ENCODE assay signal across 1 cellular context in the genomic region with DNA sequence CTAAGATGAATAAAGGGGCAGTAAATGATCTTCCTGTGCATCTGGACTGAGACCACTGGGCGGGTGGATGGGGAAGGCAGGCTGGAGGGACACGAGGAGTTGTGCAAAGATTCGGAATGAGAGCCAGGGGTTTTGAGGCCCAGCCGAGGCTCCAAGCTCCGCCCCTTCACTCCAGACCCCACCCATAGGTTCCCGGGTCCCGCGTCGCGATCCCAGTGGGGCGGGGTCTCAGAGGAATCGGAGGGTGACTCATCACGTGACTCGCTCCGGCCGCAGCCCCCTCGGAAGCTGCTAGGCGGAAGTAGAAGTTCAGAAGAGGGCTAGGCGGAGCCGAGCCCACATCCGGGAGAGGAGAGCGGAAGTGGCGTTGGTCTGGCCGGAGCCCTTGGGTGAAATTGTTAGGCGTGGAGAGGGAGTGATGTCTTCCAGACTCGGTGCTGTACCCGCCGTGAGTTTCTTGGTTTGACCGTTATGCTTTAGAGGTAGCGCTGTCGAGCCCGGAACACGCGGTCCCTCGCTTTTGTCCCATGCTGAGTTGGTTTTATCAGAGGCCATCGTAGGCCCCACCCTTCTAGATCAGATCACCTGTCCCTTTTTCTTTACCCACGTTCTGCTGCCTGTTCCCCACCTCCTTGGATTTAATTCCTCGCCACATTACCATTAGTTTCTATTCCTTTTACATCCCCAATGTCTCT.
TF ChIP-seq lines count a peak whose summit lies in the region.

Gene ZNF512, plus strand, starts transcription at position 348 of the 695 bp plus-strand sequence. Its CDS starts 71 bp downstream, at position 419.

TF ChIP-seq in HepG2, 621 proteins besides CTCF, POLR2A, EP300 and RAD21 (continued from another document and continues in another):
- TF ChIP-seq ZNF383 (CRISPR knock-in tag; IDR thresholded peaks at IDR 0.05; ENCODE audit: borderline replicate concordance) (no peak), ZNF598 (CRISPR knock-in tag; IDR thresholded peaks at IDR 0.05; ENCODE audit: borderline replicate concordance) (no peak; the same call in 1 of the 2 replicates), NR2F2 (IDR thresholded peaks at IDR 0.05; ENCODE audit: borderline replicate concordance, low read depth) (no peak; the same call in 1 of the 2 replicates), TEAD3 (CRISPR knock-in tag; optimal IDR thresholded peaks at IDR 0.05; ENCODE audit: borderline replicate concordance) (peak; percentile 57), KLF11 (CRISPR knock-in tag; IDR thresholded peaks at IDR 0.05) (peak; percentile 48; the same call in 1 of the 2 replicates), MAFK (conservative IDR thresholded peaks at IDR 0.05 in 1 of 2, IDR thresholded peaks at IDR 0.05 in 1 of 2; ENCODE audit: low read length in 2 of 2) (no peak), KDM3A (CRISPR knock-in tag; IDR thresholded peaks at IDR 0.05; ENCODE audit: low read depth) (peak; percentile 50; the same call in 1 of the 2 replicates), XBP1 (CRISPR knock-in tag; IDR thresholded peaks at IDR 0.05) (no peak), SIX4 (CRISPR knock-in tag; IDR thresholded peaks at IDR 0.05) (0 out of 2 replicates have a peak, but pooled peaks have one; percentile 14), ZNF354B (CRISPR knock-in tag; IDR thresholded peaks at IDR 0.05) (no peak), WIZ (CRISPR knock-in tag; IDR thresholded peaks at IDR 0.05) (no peak), ZFP62 (CRISPR knock-in tag; IDR thresholded peaks at IDR 0.05) (no peak), RORA (CRISPR knock-in tag; IDR thresholded peaks at IDR 0.05) (no peak), ZBTB33 (CRISPR knock-in tag; IDR thresholded peaks at IDR 0.05) (no peak), JUNB (CRISPR knock-in tag; IDR thresholded peaks at IDR 0.05; ENCODE audit: borderline replicate concordance) (no peak; the same call in 1 of the 2 replicates), TBL1XR1 (IDR thresholded peaks at IDR 0.05; ENCODE audit: borderline replicate concordance, low read length, partially characterized antibody) (peak; percentile 42), ZNF407 (CRISPR knock-in tag; IDR thresholded peaks at IDR 0.05; ENCODE audit: not compliant biosample characterization) (peak; percentile 46), FOXO4 (CRISPR knock-in tag; conservative IDR thresholded peaks at IDR 0.05) (no peak), MIXL1 (CRISPR knock-in tag; IDR thresholded peaks at IDR 0.05) (peak; percentile 51; the same call in 1 of the 2 replicates), GATA4 (IDR thresholded peaks at IDR 0.05; ENCODE audit: borderline replicate concordance, low read depth) (peak; percentile 68), NBN (conservative IDR thresholded peaks at IDR 0.05) (no peak), ZNF589 (CRISPR knock-in tag; conservative IDR thresholded peaks at IDR 0.05) (no peak), GABPB1 (CRISPR knock-in tag; IDR thresholded peaks at IDR 0.05) (peak; percentile 97), ZNF619 (CRISPR knock-in tag; IDR thresholded peaks at IDR 0.05) (no peak), GZF1 (CRISPR knock-in tag; IDR thresholded peaks at IDR 0.05) (no peak), ZNF30 (CRISPR knock-in tag; IDR thresholded peaks at IDR 0.05) (peak; percentile 36; the same call in 1 of the 2 replicates), CBFB (CRISPR knock-in tag; IDR thresholded peaks at IDR 0.05) (0 out of 2 replicates have a peak, but pooled peaks have one; percentile 45), NFIC (IDR thresholded peaks at IDR 0.05; ENCODE audit: low read length) (no peak), ZNF549 (CRISPR knock-in tag; IDR thresholded peaks at IDR 0.05) (0 out of 2 replicates have a peak, but pooled peaks have one; percentile 10), SIX1 (CRISPR knock-in tag; IDR thresholded peaks at IDR 0.05; ENCODE audit: borderline replicate concordance) (no peak), SRSF9 (IDR thresholded peaks at IDR 0.05; ENCODE audit: borderline replicate concordance, insufficient read depth, low read depth, low read length, poor library complexity, severe bottlenecking) (no peak), ZNF264 (CRISPR knock-in tag; IDR thresholded peaks at IDR 0.05) (no peak), ZZZ3 (CRISPR knock-in tag; IDR thresholded peaks at IDR 0.05; ENCODE audit: borderline replicate concordance) (peak; percentile 36; the same call in 1 of the 2 replicates), SRSF1 (optimal IDR thresholded peaks at IDR 0.05; ENCODE audit: low read depth, low read length) (peak; percentile 68), DNMT1 (CRISPR knock-in tag; IDR thresholded peaks at IDR 0.05) (no peak), ATF7 (IDR thresholded peaks at IDR 0.05) (no peak), ATF7 (CRISPR knock-in tag; IDR thresholded peaks at IDR 0.05) (no peak), ZNF576 (CRISPR knock-in tag; IDR thresholded peaks at IDR 0.05) (no peak), RFX1 (IDR thresholded peaks at IDR 0.05) (no peak), MED1 (CRISPR knock-in tag; IDR thresholded peaks at IDR 0.05) (peak; percentile 53), SCMH1 (CRISPR knock-in tag; IDR thresholded peaks at IDR 0.05; ENCODE audit: borderline replicate concordance) (no peak), CBX1 (IDR thresholded peaks at IDR 0.05; ENCODE audit: low read depth) (no peak)
- TF ChIP-seq, protein P1, sequence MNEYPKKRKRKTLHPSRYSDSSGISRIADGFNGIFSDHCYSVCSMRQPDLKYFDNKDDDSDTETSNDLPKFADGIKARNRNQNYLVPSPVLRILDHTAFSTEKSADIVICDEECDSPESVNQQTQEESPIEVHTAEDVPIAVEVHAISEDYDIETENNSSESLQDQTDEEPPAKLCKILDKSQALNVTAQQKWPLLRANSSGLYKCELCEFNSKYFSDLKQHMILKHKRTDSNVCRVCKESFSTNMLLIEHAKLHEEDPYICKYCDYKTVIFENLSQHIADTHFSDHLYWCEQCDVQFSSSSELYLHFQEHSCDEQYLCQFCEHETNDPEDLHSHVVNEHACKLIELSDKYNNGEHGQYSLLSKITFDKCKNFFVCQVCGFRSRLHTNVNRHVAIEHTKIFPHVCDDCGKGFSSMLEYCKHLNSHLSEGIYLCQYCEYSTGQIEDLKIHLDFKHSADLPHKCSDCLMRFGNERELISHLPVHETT (CRISPR knock-in tag; conservative IDR thresholded peaks at IDR 0.05) = 0 out of 2 replicates have a peak, but pooled peaks have one; percentile 34
- TF ChIP-seq, protein P2, sequence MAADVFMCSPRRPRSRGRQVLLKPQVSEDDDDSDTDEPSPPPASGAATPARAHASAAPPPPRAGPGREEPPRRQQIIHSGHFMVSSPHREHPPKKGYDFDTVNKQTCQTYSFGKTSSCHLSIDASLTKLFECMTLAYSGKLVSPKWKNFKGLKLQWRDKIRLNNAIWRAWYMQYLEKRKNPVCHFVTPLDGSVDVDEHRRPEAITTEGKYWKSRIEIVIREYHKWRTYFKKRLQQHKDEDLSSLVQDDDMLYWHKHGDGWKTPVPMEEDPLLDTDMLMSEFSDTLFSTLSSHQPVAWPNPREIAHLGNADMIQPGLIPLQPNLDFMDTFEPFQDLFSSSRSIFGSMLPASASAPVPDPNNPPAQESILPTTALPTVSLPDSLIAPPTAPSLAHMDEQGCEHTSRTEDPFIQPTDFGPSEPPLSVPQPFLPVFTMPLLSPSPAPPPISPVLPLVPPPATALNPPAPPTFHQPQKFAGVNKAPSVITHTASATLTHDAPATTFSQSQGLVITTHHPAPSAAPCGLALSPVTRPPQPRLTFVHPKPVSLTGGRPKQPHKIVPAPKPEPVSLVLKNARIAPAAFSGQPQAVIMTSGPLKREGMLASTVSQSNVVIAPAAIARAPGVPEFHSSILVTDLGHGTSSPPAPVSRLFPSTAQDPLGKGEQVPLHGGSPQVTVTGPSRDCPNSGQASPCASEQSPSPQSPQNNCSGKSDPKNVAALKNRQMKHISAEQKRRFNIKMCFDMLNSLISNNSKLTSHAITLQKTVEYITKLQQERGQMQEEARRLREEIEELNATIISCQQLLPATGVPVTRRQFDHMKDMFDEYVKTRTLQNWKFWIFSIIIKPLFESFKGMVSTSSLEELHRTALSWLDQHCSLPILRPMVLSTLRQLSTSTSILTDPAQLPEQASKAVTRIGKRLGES (CRISPR knock-in tag; IDR thresholded peaks at IDR 0.05; ENCODE audit: borderline replicate concordance) = no peak
- TF ChIP-seq, protein P3, sequence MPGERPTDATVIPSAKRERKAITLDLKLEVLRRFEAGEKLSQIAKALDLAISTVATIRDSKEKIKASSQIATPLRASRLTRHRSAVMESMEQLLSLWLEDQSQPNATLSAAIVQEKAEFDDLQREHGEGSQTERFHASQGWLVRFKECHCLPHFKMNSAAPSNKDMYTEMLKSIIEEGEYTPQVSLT (CRISPR knock-in tag; IDR thresholded peaks at IDR 0.05; ENCODE audit: borderline replicate concordance, low read depth) = no peak
- TF ChIP-seq, protein P4, sequence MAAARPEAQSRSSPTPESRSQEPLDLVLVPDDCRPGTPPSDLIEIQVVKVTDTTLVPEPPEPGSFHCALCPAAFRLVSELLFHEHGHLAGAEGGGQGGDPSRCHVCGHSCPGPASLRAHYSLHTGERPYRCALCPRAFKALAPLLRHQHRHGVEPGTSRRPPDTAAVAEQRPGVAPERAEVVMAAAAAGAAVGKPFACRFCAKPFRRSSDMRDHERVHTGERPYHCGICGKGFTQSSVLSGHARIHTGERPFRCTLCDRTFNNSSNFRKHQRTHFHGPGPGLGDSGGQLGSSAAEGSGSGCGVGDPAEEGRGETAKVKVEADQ (CRISPR knock-in tag; IDR thresholded peaks at IDR 0.05; ENCODE audit: borderline replicate concordance) = peak; percentile 48; the same call in 1 of the 2 replicates
